25 cellular contexts compared by ENCODE assay signal in genomic region chr1:209610378-209610905, GRCh38. TPM values are rescaled to one million over a fixed set of nuclear protein-coding genes. Genes with fewer than 3 reads are reported as not detected.
"Had no signal": no experiment of that assay in that cellular context is flagged by ENCODE, and none has a peak within 500 bp of the region (broad histone marks: within the 10 kb centered on the region; RNA-seq: fewer than 3 reads in every experiment).

No MANE protein-coding gene starts in this region.

- H3K36me3 Mint-ChIP-seq: activated naive CD4-positive, alpha-beta T cell treated with anti-CD3 and anti-CD28 coated beads, Interleukin-2, amount 50 U/mL, for 24 hours had no signal

- H3K27ac Mint-ChIP-seq: activated CD8-positive, alpha-beta T cell treated with anti-CD3 and anti-CD28 coated beads for 36 hours; activated naive CD4-positive, alpha-beta T cell treated with anti-CD3 and anti-CD28 coated beads, Interleukin-2, amount 50 U/mL, for 24 hours; activated T-helper 1 cell treated with anti-CD3 and anti-CD28 coated beads, Interleukin-12 subunit alpha, Interleukin-12 subunit beta, Interleukin-2, Interleukin-4 antibody, amounts not matched to agents 30 ng/mL and 10 ng/mL and 1 ng/mL, durations not matched to agents 14 hours and 24 hours and 36 hours had no signal

- H3K4me3 ChIP-seq: ascending aorta, body of pancreas, SK-N-MC had no signal

- ATAC-seq: activated CD8-positive, alpha-beta T cell treated with anti-CD3 and anti-CD28 coated beads for 36 hours; body of pancreas; Panc1; Right ventricle myocardium inferior had no signal

- H3K4me1 ChIP-seq: ascending aorta, body of pancreas had no signal

- H3K4me1 Mint-ChIP-seq: activated naive CD4-positive, alpha-beta T cell treated with anti-CD3 and anti-CD28 coated beads, Interleukin-2, amount 50 U/mL, for 24 hours had no signal

- H3K27me3 ChIP-seq: ascending aorta, body of pancreas had no signal

- H3K9me3 ChIP-seq: ascending aorta, body of pancreas had no signal

- H3K27me3 Mint-ChIP-seq: activated CD8-positive, alpha-beta T cell treated with anti-CD3 and anti-CD28 coated beads for 36 hours; activated naive CD4-positive, alpha-beta T cell treated with anti-CD3 and anti-CD28 coated beads, Interleukin-2, amount 50 U/mL, for 24 hours had no signal

- H3K27ac ChIP-seq: ascending aorta, body of pancreas, SK-N-MC, WERI-Rb-1 had no signal

- H3K36me3 ChIP-seq: ascending aorta, WERI-Rb-1 had no signal

- H3K9me3 Mint-ChIP-seq: activated CD8-positive, alpha-beta T cell treated with anti-CD3 and anti-CD28 coated beads for 36 hours; activated naive CD4-positive, alpha-beta T cell treated with anti-CD3 and anti-CD28 coated beads, Interleukin-2, amount 50 U/mL, for 24 hours; activated T-helper 1 cell treated with anti-CD3 and anti-CD28 coated beads, Interleukin-12 subunit alpha, Interleukin-12 subunit beta, Interleukin-2, Interleukin-4 antibody, amounts not matched to agents 30 ng/mL and 10 ng/mL and 1 ng/mL, durations not matched to agents 14 hours and 24 hours and 36 hours had no signal

- DNase-seq: activated CD4-positive, alpha-beta T cell treated with anti-CD3 and anti-CD28 coated beads for 4 hours; activated CD8-positive, alpha-beta memory T cell treated with anti-CD3 and anti-CD28 coated beads, Interleukin-2, amount 50 U/mL, for 4 hours; activated CD8-positive, alpha-beta T cell treated with anti-CD3 and anti-CD28 coated beads for 36 hours; activated effector memory CD4-positive, alpha-beta T cell treated with Interleukin-2 at 50 U/mL for 16 hours; activated naive CD4-positive, alpha-beta T cell; body of pancreas; MM.1S; NCI-H1105; NCI-H1436 treated with DMSO at 0.1 percent for 48 hours; NCI-H187; NCI-H2081; NCI-H510A treated with DMSO at 0.1 percent for 48 hours; NCI-H69; NK-92 treated with Interleukin-12 subunit alpha and Interleukin-12 subunit beta, amount 100 ng/mL, for 24 hours; OCI-M1; RPMI8226; T-helper 1 cell; WERI-Rb-1 had no signal

- H3K4me3 Mint-ChIP-seq: activated CD8-positive, alpha-beta T cell treated with anti-CD3 and anti-CD28 coated beads for 36 hours; activated naive CD4-positive, alpha-beta T cell treated with anti-CD3 and anti-CD28 coated beads, Interleukin-2, amount 50 U/mL, for 24 hours; activated T-helper 1 cell treated with anti-CD3 and anti-CD28 coated beads, Interleukin-12 subunit alpha, Interleukin-12 subunit beta, Interleukin-2, Interleukin-4 antibody, amounts not matched to agents 30 ng/mL and 10 ng/mL and 1 ng/mL, durations not matched to agents 14 hours and 24 hours and 36 hours had no signal

RNA-seq across cellular contexts. Expression of gene CAMK1G, which starts 26.9 kb away (rescaled TPM):
- total RNA-seq: activated CD8-positive, alpha-beta T cell treated with anti-CD3 and anti-CD28 coated beads for 36 hours; ascending aorta; Right ventricle myocardium inferior; T-helper 2 cell treated with Interferon-gamma antibody and Interleukin-4, amounts not matched to agents 100 ng/mL and 5 ng/mL, for 36 hours had no signal
